In the genomic region with DNA sequence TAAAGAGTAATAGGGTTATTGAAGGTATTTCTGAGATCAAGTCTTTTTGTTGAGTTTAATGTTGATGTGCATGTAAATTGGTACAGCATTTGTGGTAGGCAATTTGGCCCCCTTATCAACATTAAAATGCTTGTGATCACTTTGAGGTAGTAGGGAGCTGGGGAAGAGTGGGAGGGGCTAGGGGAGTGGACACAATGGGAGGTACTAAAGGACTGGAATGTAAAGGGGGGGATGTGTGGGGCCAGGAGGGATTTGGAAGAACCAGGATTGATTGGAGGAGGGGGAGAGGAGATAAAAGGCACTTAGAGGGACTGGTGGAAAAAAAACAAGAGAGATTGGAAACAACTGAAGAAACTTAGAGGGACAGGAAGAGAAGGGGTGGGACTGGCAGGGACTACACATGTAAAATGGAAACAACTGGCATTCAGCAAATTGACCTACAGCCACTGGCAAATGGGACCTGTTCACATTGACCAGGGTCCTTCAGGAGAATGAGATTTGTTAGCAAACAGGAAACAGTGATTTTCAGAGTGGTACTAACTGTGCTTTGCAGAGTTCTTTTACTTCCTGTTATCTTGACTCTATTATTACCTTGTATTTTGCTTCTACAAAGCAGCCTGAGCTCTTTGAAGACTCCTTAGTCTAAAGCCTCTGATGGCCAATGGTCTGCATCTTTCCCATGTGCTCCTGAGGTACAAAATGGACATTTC, we compare ENCODE assay signal across 14 cellular contexts. TPM values are rescaled to one million over a fixed set of nuclear protein-coding genes. Genes with fewer than 3 reads are reported as not detected.
DNase-seq lines count a peak whose midpoint lies in the region; ATAC-seq and FAIRE-seq lines count a peak whose summit lies in the region.
"Had no signal": no experiment of that assay in that cellular context is flagged by ENCODE, and none has a peak within 500 bp of the region (broad histone marks: within the 10 kb centered on the region; RNA-seq: fewer than 3 reads in every experiment).

No MANE protein-coding gene starts in this region.

- no peak overlapping the region for H2BK120ac ChIP-seq in mesenchymal stem cell (ENCODE audit: low read depth, low read length)

- peaks cover 2% of the 10 kb centered on the region for H3K36me3 Mint-ChIP-seq in T-helper 1 cell treated with Interleukin-12 subunit alpha and Interleukin-12 subunit beta and Interleukin-4 antibody, amounts not matched to agents 30 μg/mL and 1 μg/mL, for 36 hours (ENCODE audit: low read depth)
- H3K36me3 Mint-ChIP-seq in activated T-helper 17 cell treated with anti-CD3 and anti-CD28 coated beads, Interleukin-2, amount 50 U/mL, for 72 hours (ENCODE audit: low read depth) = no peaks in the 10 kb centered on the region

- H3K9me3 ChIP-seq in mesenchymal stem cell (ENCODE audit: control insufficient read depth, low read length) = no peaks in the 10 kb centered on the region
- H3K9me3 ChIP-seq: prostate gland had no signal

- H2BK12ac ChIP-seq in mesenchymal stem cell (ENCODE audit: low read length in 2 of 2) = peak overlapping the region in 1 of 2 experiments; percentile 3

- H3K18ac ChIP-seq in mesenchymal stem cell (ENCODE audit: low read depth in 1 of 2, low read length in 2 of 2) = no peak overlapping the region

- H3K79me1 ChIP-seq in mesenchymal stem cell (replicated peaks; ENCODE audit: low read length, poor library complexity, severe bottlenecking) = no peaks in the 10 kb centered on the region

- no peak for DNase-seq in T-helper 1 cell
- DNase-seq in GM19239 (ENCODE audit: insufficient read length, low spot score) = no peak
- DNase-seq in mesenchymal stem cell = no peak
- no peak for DNase-seq in NCI-H187 (lab: John Stamatoyannopoulos, UW)
- no peak for DNase-seq in superior temporal gyrus (ENCODE audit: extremely low spot score)
- DNase-seq: activated effector memory CD4-positive, alpha-beta T cell treated with anti-CD3 and anti-CD28 coated beads, Interleukin-2, amount 50 U/mL, for 16 hours; left colon; NCI-H2107 had no signal

- no peak overlapping the region for H2AFZ ChIP-seq in mesenchymal stem cell (ENCODE audit: low read depth, low read length)

- no peak overlapping the region for H3K14ac ChIP-seq in mesenchymal stem cell (ENCODE audit: low read length in 2 of 2)

- H4K8ac ChIP-seq in mesenchymal stem cell (ENCODE audit: low read length) = no peak overlapping the region

- no peak overlapping the region for H3K4me3 Mint-ChIP-seq in T-helper 1 cell treated with Interleukin-12 subunit alpha and Interleukin-12 subunit beta and Interleukin-4 antibody, amounts not matched to agents 30 μg/mL and 1 μg/mL, for 36 hours
- peak overlapping the region; percentile 9 for H3K4me3 Mint-ChIP-seq in activated T-helper 17 cell treated with anti-CD3 and anti-CD28 coated beads, Interleukin-2, amount 50 U/mL, for 72 hours

- no peak overlapping the region for H2BK15ac ChIP-seq in mesenchymal stem cell (ENCODE audit: low read depth, poor library complexity, severe bottlenecking)

- no peaks in the 10 kb centered on the region for H3K27me3 Mint-ChIP-seq in T-helper 1 cell treated with Interleukin-12 subunit alpha and Interleukin-12 subunit beta and Interleukin-4 antibody, amounts not matched to agents 30 μg/mL and 1 μg/mL, for 36 hours (ENCODE audit: low read depth)
- no peaks in the 10 kb centered on the region for H3K27me3 Mint-ChIP-seq in activated T-helper 17 cell treated with anti-CD3 and anti-CD28 coated beads, Interleukin-2, amount 50 U/mL, for 72 hours

- H3K4me2 ChIP-seq in mesenchymal stem cell (ENCODE audit: low read length, poor library complexity, severe bottlenecking) = no peak overlapping the region

- peaks cover 6% of the 10 kb centered on the region for H3K4me1 ChIP-seq in mesenchymal stem cell (ENCODE audit: control insufficient read depth, insufficient read depth, low read depth, low read length)
- H3K4me1 ChIP-seq: prostate gland had no signal

- no peak overlapping the region for H3K27ac ChIP-seq in mesenchymal stem cell (ENCODE audit: low read length, poor library complexity, severe bottlenecking)
- H3K27ac ChIP-seq: prostate gland had no signal

- peaks cover 9% of the 10 kb centered on the region for H3K4me1 Mint-ChIP-seq in T-helper 1 cell treated with Interleukin-12 subunit alpha and Interleukin-12 subunit beta and Interleukin-4 antibody, amounts not matched to agents 30 μg/mL and 1 μg/mL, for 36 hours (ENCODE audit: low read depth)
- H3K4me1 Mint-ChIP-seq in activated T-helper 17 cell treated with anti-CD3 and anti-CD28 coated beads, Interleukin-2, amount 50 U/mL, for 72 hours = peaks cover 13% of the 10 kb centered on the region

- no peak for ATAC-seq in activated T-helper 17 cell treated with anti-CD3 and anti-CD28 coated beads, Interleukin-2, amount 50 U/mL, for 72 hours (replicated peaks)
- no peak for ATAC-seq in HG02938 (IDR thresholded peaks at IDR 0.05; ENCODE audit: unreplicated experiment)
- ATAC-seq: left colon had no signal

- peak; percentile 82 for FAIRE-seq in GM19239 (lab: Jason Lieb, UNC)
- FAIRE-seq: GM12892 had no signal

- no peak overlapping the region for H3K4ac ChIP-seq in mesenchymal stem cell (ENCODE audit: low read depth in 1 of 2, low read length in 2 of 2)

- H3K23ac ChIP-seq in mesenchymal stem cell (ENCODE audit: low read length in 2 of 2) = no peak overlapping the region

- peak overlapping the region; percentile 88 for H2AK5ac ChIP-seq in mesenchymal stem cell (ENCODE audit: low read length, severe bottlenecking)

- no peaks in the 10 kb centered on the region for H3K9me3 Mint-ChIP-seq in T-helper 1 cell treated with Interleukin-12 subunit alpha and Interleukin-12 subunit beta and Interleukin-4 antibody, amounts not matched to agents 30 μg/mL and 1 μg/mL, for 36 hours
- H3K9me3 Mint-ChIP-seq in activated T-helper 17 cell treated with anti-CD3 and anti-CD28 coated beads, Interleukin-2, amount 50 U/mL, for 72 hours = no peaks in the 10 kb centered on the region

- no peaks in the 10 kb centered on the region for H3K36me3 ChIP-seq in mesenchymal stem cell (ENCODE audit: control insufficient read depth in 1 of 2, insufficient read depth in 2 of 2, low read depth in 1 of 2, low read length in 2 of 2)
- H3K36me3 ChIP-seq: brain microvascular endothelial cell, prostate gland had no signal

- no peak overlapping the region for H4K91ac ChIP-seq in mesenchymal stem cell (ENCODE audit: low read length)

- no peak overlapping the region for H2BK5ac ChIP-seq in mesenchymal stem cell (ENCODE audit: low read depth, low read length, poor library complexity, severe bottlenecking)

- H3K27me3 ChIP-seq in mesenchymal stem cell (ENCODE audit: control insufficient read depth in 1 of 2, insufficient read depth in 1 of 2, low read length in 2 of 2) = no peaks in the 10 kb centered on the region
- H3K27me3 ChIP-seq: brain microvascular endothelial cell had no signal

- H3K9ac ChIP-seq in mesenchymal stem cell (ENCODE audit: low read length) = no peak overlapping the region

- H3K27ac Mint-ChIP-seq in T-helper 1 cell treated with Interleukin-12 subunit alpha and Interleukin-12 subunit beta and Interleukin-4 antibody, amounts not matched to agents 30 μg/mL and 1 μg/mL, for 36 hours = peak overlapping the region; percentile 35
- H3K27ac Mint-ChIP-seq in activated T-helper 17 cell treated with anti-CD3 and anti-CD28 coated beads, Interleukin-2, amount 50 U/mL, for 72 hours = peak overlapping the region; percentile 83

- no peak overlapping the region for H3K4me3 ChIP-seq in mesenchymal stem cell (ENCODE audit: insufficient read depth in 1 of 2, low read depth in 1 of 2, low read length in 2 of 2)
- H3K4me3 ChIP-seq: prostate gland had no signal

RNA-seq across cellular contexts. Expression of gene ZBTB38, which starts 47.8 kb away (rescaled TPM):
- total RNA-seq in activated T-helper 17 cell treated with anti-CD3 and anti-CD28 coated beads, Interleukin-2, amount 50 U/mL, for 72 hours = 10 to 100 TPM; 33.3 to 45.6 TPM
- polyA plus RNA-seq in mesenchymal stem cell (2013, experiment 1 of 2) = 42.0 TPM
- polyA plus RNA-seq in mesenchymal stem cell (2013, experiment 2 of 2) = 39.5 TPM
